In genomic region chr12:100229036-100229635, GRCh38 we compare ENCODE assay signal across 10 cellular contexts. TPM values are rescaled to one million over a fixed set of nuclear protein-coding genes. Genes with fewer than 3 reads are reported as not detected.
DNase-seq lines count a peak whose midpoint lies in the region; ATAC-seq, FAIRE-seq and TF ChIP-seq lines count a peak whose summit lies in the region.
"Had no signal": no experiment of that assay in that cellular context is flagged by ENCODE, and none has a peak within 500 bp of the region (broad histone marks: within the 10 kb centered on the region; RNA-seq: fewer than 3 reads in every experiment).

No MANE protein-coding gene starts in this region.

- TF ChIP-seq POLR2A in HepG2 (IDR thresholded peaks at IDR 0.05; ENCODE audit: insufficient read depth in 1 of 2, low read depth in 2 of 2, low read length in 2 of 2): no peak

- no peaks in the 10 kb centered on the region for H3K4me1 Mint-ChIP-seq in stimulated activated naive B cell treated with anti-CD40 and anti-IgM and Interleukin-4, amounts not matched to agents 10 μg/mL and 1 μg/mL and 100 μg/mL, for 72 hours
- H3K4me1 Mint-ChIP-seq: activated naive CD4-positive, alpha-beta T cell treated with anti-CD3 and anti-CD28 coated beads, Interleukin-2, amount 50 U/mL, for 24 hours had no signal

- no peaks in the 10 kb centered on the region for H3F3A ChIP-seq in smooth muscle cell (ENCODE audit: low read depth)

- FAIRE-seq in HepG2 (lab: Jason Lieb, UNC): peak; percentile 12

- in situ Hi-C loops in astrocyte of the cerebellum (cut with HindIII; ENCODE audit: low sequenced_read_pairs): no loop called here
- in situ Hi-C loops in HepG2 (cut with HindIII; ENCODE audit: extremely low pct_ligation_motif_present, low pct_unique_long_range_greater_than_20kb): no loop called here

- no peaks in the 10 kb centered on the region for H3K9me3 ChIP-seq in HepG2 (ENCODE audit: low read length)
- H3K9me3 ChIP-seq in smooth muscle cell (replicated peaks; ENCODE audit: low read depth): no peaks in the 10 kb centered on the region

- H3K9me3 Mint-ChIP-seq in stimulated activated naive B cell treated with anti-CD40 and anti-IgM and Interleukin-4, amounts not matched to agents 10 μg/mL and 1 μg/mL and 100 μg/mL, for 72 hours: no peaks in the 10 kb centered on the region
- H3K9me3 Mint-ChIP-seq: activated naive CD4-positive, alpha-beta T cell treated with anti-CD3 and anti-CD28 coated beads, Interleukin-2, amount 50 U/mL, for 24 hours had no signal

- no peak overlapping the region for H2AFZ ChIP-seq in HepG2 (ENCODE audit: low read length)
- no peak overlapping the region for H2AFZ ChIP-seq in smooth muscle cell (ENCODE audit: low read depth)

- H3K79me2 ChIP-seq in HepG2 (ENCODE audit: insufficient read depth, low read length): no peaks in the 10 kb centered on the region
- H3K79me2 ChIP-seq in smooth muscle cell (ENCODE audit: low read depth): no peaks in the 10 kb centered on the region

- no peak overlapping the region for H3K27ac ChIP-seq in HepG2 (ENCODE audit: extremely low read length, insufficient read depth, low read length)
- H3K27ac ChIP-seq in smooth muscle cell (ENCODE audit: low read depth): no peak overlapping the region

- intact Hi-C loops in HepG2 (cut with micrococcal nuclease; ENCODE audit: unreplicated experiment): no loop called here

- WGBS in HepG2 (ENCODE audit: low lambda C conversion rate): 92% methylated on average over 5 of the region's 5 CpGs
- WGBS in smooth muscle cell (ENCODE audit: low lambda C conversion rate): 82% methylated on average over 5 of the region's 5 CpGs

- DNase-seq in EL (peak; percentile 14), astrocyte of the cerebellum (ENCODE audit: low read depth) (no peak), HepG2 (ENCODE audit: low spot score) (peak; percentile 28), NCI-H2029 treated with DMSO at 0.1 percent for 48 hours (lab: John Stamatoyannopoulos, UW) (no peak), smooth muscle cell (lab: John Stamatoyannopoulos, UW; ENCODE audit: unreplicated experiment) (no peak)
- no peak for DNase-seq in stimulated activated naive B cell treated with anti-CD40 and anti-IgM and Interleukin-4, amounts not matched to agents 10 μg/mL and 1 μg/mL and 100 μg/mL, for 72 hours
- no peak for DNase-seq in stimulated activated naive CD4-positive, alpha-beta T cell treated with Interleukin-2 at 50 U/mL for 16 hours (lab: John Stamatoyannopoulos, UW)
- DNase-seq: stimulated activated CD4-positive, alpha-beta T cell treated with anti-CD3 and anti-CD28 coated beads, Interleukin-12 subunit alpha, Interleukin-12 subunit beta, amount 100 ng/mL, for 4 hours had no signal

- H3K4me2 ChIP-seq in HepG2 (ENCODE audit: low read depth, low read length): no peak overlapping the region
- no peak overlapping the region for H3K4me2 ChIP-seq in smooth muscle cell

- H3K27ac Mint-ChIP-seq in stimulated activated naive B cell treated with anti-CD40 and anti-IgM and Interleukin-4, amounts not matched to agents 10 μg/mL and 1 μg/mL and 100 μg/mL, for 72 hours: no peak overlapping the region

- H4K20me1 ChIP-seq in HepG2 (ENCODE audit: insufficient read depth, low read length) (no peaks in the 10 kb centered on the region), smooth muscle cell (ENCODE audit: low read depth) (no peaks in the 10 kb centered on the region)

- no TSS peak for BruUV-seq in HepG2 (replicated peaks; lab: Mats Ljungman, UMichigan)

- CTCF ChIA-PET in HepG2 (lab: Yijun Ruan, JAX; ENCODE audit: low intra/inter-chr PET ratio, low total read pairs): no interaction called here

- no peaks in the 10 kb centered on the region for H3K4me1 ChIP-seq in HepG2 (ENCODE audit: insufficient read depth, low read length)
- no peaks in the 10 kb centered on the region for H3K4me1 ChIP-seq in smooth muscle cell (ENCODE audit: low read depth)

- H3K36me3 Mint-ChIP-seq in stimulated activated naive B cell treated with anti-CD40 and anti-IgM and Interleukin-4, amounts not matched to agents 10 μg/mL and 1 μg/mL and 100 μg/mL, for 72 hours: peaks cover 4 to 9% of the 10 kb centered on the region in 2 donors
- H3K36me3 Mint-ChIP-seq: activated naive CD4-positive, alpha-beta T cell treated with anti-CD3 and anti-CD28 coated beads, Interleukin-2, amount 50 U/mL, for 24 hours had no signal

- peak; percentile 86 for ATAC-seq in HepG2
- no peak for ATAC-seq in stimulated activated naive B cell treated with anti-CD40 and anti-IgM and Interleukin-4, amounts not matched to agents 10 μg/mL and 1 μg/mL and 100 μg/mL, for 72 hours (replicated peaks)

- H3K27me3 ChIP-seq in HepG2 (ENCODE audit: control insufficient read depth in 1 of 2, insufficient read depth in 2 of 2, low read length in 2 of 2) (no peaks in the 10 kb centered on the region), smooth muscle cell (ENCODE audit: low read depth) (no peaks in the 10 kb centered on the region)

- H3K4me3 Mint-ChIP-seq in stimulated activated naive B cell treated with anti-CD40 and anti-IgM and Interleukin-4, amounts not matched to agents 10 μg/mL and 1 μg/mL and 100 μg/mL, for 72 hours: no peak overlapping the region
- H3K4me3 Mint-ChIP-seq: activated naive CD4-positive, alpha-beta T cell treated with anti-CD3 and anti-CD28 coated beads, Interleukin-2, amount 50 U/mL, for 24 hours had no signal

- no peak overlapping the region for H3K9ac ChIP-seq in HepG2 (ENCODE audit: insufficient read depth, low read depth, low read length)
- H3K9ac ChIP-seq in smooth muscle cell (ENCODE audit: low read depth): no peak overlapping the region

- POLR2A ChIA-PET in HepG2 (lab: Yijun Ruan, JAX): no interaction called here

- H3K4me3 ChIP-seq in astrocyte of the cerebellum (ENCODE audit: low read depth, low read length): no peak overlapping the region
- H3K4me3 ChIP-seq in HepG2 (replicated peaks in 1 of 3; ENCODE audit: insufficient read depth in 1 of 3, low read depth in 2 of 3, low read length in 3 of 3): no peak overlapping the region
- H3K4me3 ChIP-seq in smooth muscle cell: no peak overlapping the region

- peak; percentile 46 for TF ChIP-seq CTCF in LNCAP (IDR thresholded peaks at IDR 0.05)
- peak; percentile 10 for TF ChIP-seq CTCF in astrocyte of the cerebellum (IDR thresholded peaks at IDR 0.05; ENCODE audit: low read depth, low read length, missing control alignments)
- peak; percentile 54 for TF ChIP-seq CTCF in HepG2 (CRISPR knock-in tag; IDR thresholded peaks at IDR 0.05)
- TF ChIP-seq CTCF in smooth muscle cell (IDR thresholded peaks at IDR 0.05; ENCODE audit: borderline replicate concordance, insufficient read depth, poor library complexity, severe bottlenecking): no peak

- TF ChIP-seq RAD21 in HepG2 (CRISPR knock-in tag; IDR thresholded peaks at IDR 0.05): no peak

- no peak for TF ChIP-seq EP300 in HepG2 (IDR thresholded peaks at IDR 0.05; ENCODE audit: low read depth in 2 of 2, low read length in 2 of 2)
- no peak for TF ChIP-seq EP300 in HepG2 (CRISPR knock-in tag; IDR thresholded peaks at IDR 0.05; ENCODE audit: borderline replicate concordance)

- no peaks in the 10 kb centered on the region for H3K27me3 Mint-ChIP-seq in stimulated activated naive B cell treated with anti-CD40 and anti-IgM and Interleukin-4, amounts not matched to agents 10 μg/mL and 1 μg/mL and 100 μg/mL, for 72 hours
- H3K27me3 Mint-ChIP-seq: activated naive CD4-positive, alpha-beta T cell treated with anti-CD3 and anti-CD28 coated beads, Interleukin-2, amount 50 U/mL, for 24 hours had no signal

- H3K36me3 ChIP-seq in HepG2 (replicated peaks in 1 of 2; ENCODE audit: control insufficient read depth in 1 of 2, insufficient read depth in 2 of 2, low read length in 2 of 2): peaks cover 0 to 9% of the 10 kb centered on the region in 2 experiments; a peak in 3 of 5 replicates
- no peaks in the 10 kb centered on the region for H3K36me3 ChIP-seq in smooth muscle cell (ENCODE audit: low read depth)

RNA-seq across cellular contexts. Expression of gene ACTR6, which starts 28.5 kb away (rescaled TPM):
- 22.4 and 37.8 TPM in 2 replicates for total RNA-seq in HepG2 (2016; rRNA removed; fragmentation: Illumina TruSeq; extraction: Trizol)
- 2.9 and 3.8 TPM in 2 replicates for total RNA-seq in HepG2 (2016; cell fraction: cytosol; rRNA removed; fragmentation: Illumina TruSeq; extraction: Trizol; ENCODE audit: low read depth)
- total RNA-seq in HepG2 (2016; cell fraction: insoluble cytoplasmic fraction; rRNA removed; fragmentation: Illumina TruSeq; extraction: Trizol): 24.5 and 40.5 TPM in 2 replicates
- 4.5 and 7.5 TPM in 2 replicates for total RNA-seq in HepG2 (2016; cell fraction: membrane; rRNA removed; fragmentation: Illumina TruSeq; extraction: Trizol)
- total RNA-seq in HepG2 (2016; cell fraction: nucleus; rRNA removed; fragmentation: Illumina TruSeq; extraction: Trizol): 15.4 and 16.8 TPM in 2 replicates
- polyA plus RNA-seq in HepG2 (2011; rRNA removed): 7.6 and 12.9 TPM in 2 replicates
- polyA plus RNA-seq in HepG2 (2011; cell fraction: cytosol; rRNA removed): 8.2 and 8.8 TPM in 2 replicates
- polyA plus RNA-seq in HepG2 (2011; cell fraction: nucleus; rRNA removed): 7.1 and 8.9 TPM in 2 replicates
- 11.1 and 26.5 TPM in 2 replicates for polyA plus RNA-seq in HepG2 (2012)
- 1.9 and 2.1 TPM in 2 replicates for polyA plus RNA-seq in HepG2 (2016; cell fraction: cytosol; fragmentation: Illumina TruSeq; extraction: Trizol; ENCODE audit: low read depth)
- polyA plus RNA-seq in HepG2 (2016; cell fraction: insoluble cytoplasmic fraction; fragmentation: Illumina TruSeq; extraction: Trizol; ENCODE audit: low read depth): 27.7 and 30.4 TPM in 2 replicates
- 3.2 and 3.7 TPM in 2 replicates for polyA plus RNA-seq in HepG2 (2016; cell fraction: membrane; fragmentation: Illumina TruSeq; extraction: Trizol; ENCODE audit: low read depth)
- polyA plus RNA-seq in HepG2 (2016; cell fraction: nucleus; fragmentation: Illumina TruSeq; extraction: Trizol; ENCODE audit: insufficient read depth, low read depth): 13.9 and 18.1 TPM in 2 replicates
- polyA minus RNA-seq in HepG2 (2011; rRNA and poly(A)+ RNA removed; ENCODE audit: low replicate concordance): 1.8 and 6.6 TPM in 2 replicates
- polyA minus RNA-seq in HepG2 (2011; cell fraction: cytosol; rRNA and poly(A)+ RNA removed): 4.1 and 7.1 TPM in 2 replicates
- 18.9 and 28.3 TPM in 2 replicates for polyA minus RNA-seq in HepG2 (2011; cell fraction: nucleus; rRNA and poly(A)+ RNA removed)
- total RNA-seq in smooth muscle cell: 27.3 and 57.3 TPM in 2 replicates
- polyA plus RNA-seq in smooth muscle cell: 19.7 and 21.7 TPM in 2 replicates

RNA-seq across cellular contexts. Expression of gene DEPDC4, which starts 37.7 kb away (rescaled TPM):
- total RNA-seq in HepG2 (2016; rRNA removed; fragmentation: Illumina TruSeq; extraction: Trizol) (5.7 and 6.6 TPM in 2 replicates), smooth muscle cell (4.1 and 13.5 TPM in 2 replicates)
- total RNA-seq in HepG2 (2016; cell fraction: cytosol; rRNA removed; fragmentation: Illumina TruSeq; extraction: Trizol; ENCODE audit: low read depth): 2.9 and 4.6 TPM in 2 replicates
- 6.5 and 7.4 TPM in 2 replicates for total RNA-seq in HepG2 (2016; cell fraction: insoluble cytoplasmic fraction; rRNA removed; fragmentation: Illumina TruSeq; extraction: Trizol)
- total RNA-seq in HepG2 (2016; cell fraction: membrane; rRNA removed; fragmentation: Illumina TruSeq; extraction: Trizol): 2.8 and 4.0 TPM in 2 replicates
- 6.1 and 8.7 TPM in 2 replicates for total RNA-seq in HepG2 (2016; cell fraction: nucleus; rRNA removed; fragmentation: Illumina TruSeq; extraction: Trizol)
- polyA plus RNA-seq in HepG2 (2011; rRNA removed) (1.5 and 2.2 TPM in 2 replicates), smooth muscle cell (0.49 and 1.2 TPM in 2 replicates)
- polyA plus RNA-seq in HepG2 (2011; cell fraction: cytosol; rRNA removed): 1.7 and 4.9 TPM in 2 replicates
- polyA plus RNA-seq in HepG2 (2011; cell fraction: nucleus; rRNA removed): 1.1 and 1.6 TPM in 2 replicates
- 1.6 and 3.5 TPM in 2 replicates for polyA plus RNA-seq in HepG2 (2012)
- polyA plus RNA-seq in HepG2 (2016; cell fraction: cytosol; fragmentation: Illumina TruSeq; extraction: Trizol; ENCODE audit: low read depth): 1.8 and 2.8 TPM in 2 replicates
- 5.9 and 6.8 TPM in 2 replicates for polyA plus RNA-seq in HepG2 (2016; cell fraction: insoluble cytoplasmic fraction; fragmentation: Illumina TruSeq; extraction: Trizol; ENCODE audit: low read depth)
- polyA plus RNA-seq in HepG2 (2016; cell fraction: membrane; fragmentation: Illumina TruSeq; extraction: Trizol; ENCODE audit: low read depth): 2.6 and 3.5 TPM in 2 replicates
- polyA plus RNA-seq in HepG2 (2016; cell fraction: nucleus; fragmentation: Illumina TruSeq; extraction: Trizol; ENCODE audit: insufficient read depth, low read depth): 1.7 and 7.0 TPM in 2 replicates
- polyA minus RNA-seq in HepG2 (2011; rRNA and poly(A)+ RNA removed; ENCODE audit: low replicate concordance): 0.44 and 1.1 TPM in 2 replicates
- 1.6 and 2.0 TPM in 2 replicates for polyA minus RNA-seq in HepG2 (2011; cell fraction: cytosol; rRNA and poly(A)+ RNA removed)
- 8.1 and 9.9 TPM in 2 replicates for polyA minus RNA-seq in HepG2 (2011; cell fraction: nucleus; rRNA and poly(A)+ RNA removed)

RNA-seq across cellular contexts. Expression of gene SCYL2, which starts 37.8 kb away (rescaled TPM):
- total RNA-seq in HepG2 (2016; rRNA removed; fragmentation: Illumina TruSeq; extraction: Trizol): 28.8 and 41.9 TPM in 2 replicates
- 57.9 and 65.3 TPM in 2 replicates for total RNA-seq in HepG2 (2016; cell fraction: cytosol; rRNA removed; fragmentation: Illumina TruSeq; extraction: Trizol; ENCODE audit: low read depth)
- 26.5 and 42.6 TPM in 2 replicates for total RNA-seq in HepG2 (2016; cell fraction: insoluble cytoplasmic fraction; rRNA removed; fragmentation: Illumina TruSeq; extraction: Trizol)
- total RNA-seq in HepG2 (2016; cell fraction: membrane; rRNA removed; fragmentation: Illumina TruSeq; extraction: Trizol): 20.6 and 24.8 TPM in 2 replicates
- 35.3 and 36.6 TPM in 2 replicates for total RNA-seq in HepG2 (2016; cell fraction: nucleus; rRNA removed; fragmentation: Illumina TruSeq; extraction: Trizol)
- polyA plus RNA-seq in HepG2 (2011; rRNA removed): 9.3 and 11.4 TPM in 2 replicates
- polyA plus RNA-seq in HepG2 (2011; cell fraction: cytosol; rRNA removed): 5.1 and 8.8 TPM in 2 replicates
- polyA plus RNA-seq in HepG2 (2011; cell fraction: nucleus; rRNA removed): 8.6 and 9.3 TPM in 2 replicates
- polyA plus RNA-seq in HepG2 (2012): 15.7 and 16.0 TPM in 2 replicates
- polyA plus RNA-seq in HepG2 (2016; cell fraction: cytosol; fragmentation: Illumina TruSeq; extraction: Trizol; ENCODE audit: low read depth): 1.2 and 1.4 TPM in 2 replicates
- polyA plus RNA-seq in HepG2 (2016; cell fraction: insoluble cytoplasmic fraction; fragmentation: Illumina TruSeq; extraction: Trizol; ENCODE audit: low read depth): 28.2 and 30.7 TPM in 2 replicates
- polyA plus RNA-seq in HepG2 (2016; cell fraction: membrane; fragmentation: Illumina TruSeq; extraction: Trizol; ENCODE audit: low read depth): 4.9 and 5.7 TPM in 2 replicates
- polyA plus RNA-seq in HepG2 (2016; cell fraction: nucleus; fragmentation: Illumina TruSeq; extraction: Trizol; ENCODE audit: insufficient read depth, low read depth): 31.7 and 38.1 TPM in 2 replicates
- polyA minus RNA-seq in HepG2 (2011; rRNA and poly(A)+ RNA removed; ENCODE audit: low replicate concordance): 23.2 and 39.5 TPM in 2 replicates
- 17.8 and 20.7 TPM in 2 replicates for polyA minus RNA-seq in HepG2 (2011; cell fraction: cytosol; rRNA and poly(A)+ RNA removed)
- 35.4 and 53.0 TPM in 2 replicates for polyA minus RNA-seq in HepG2 (2011; cell fraction: nucleus; rRNA and poly(A)+ RNA removed)
- 105 and 123 TPM in 2 replicates for total RNA-seq in smooth muscle cell
- polyA plus RNA-seq in smooth muscle cell: 20.4 and 24.3 TPM in 2 replicates

Comparison
In these comparisons a context has a peak if more than half of its experiments do, and no peak if none do; other contexts are left out.
1. DNase-seq: peak in EL (single experiment) and HepG2 (single experiment); none in astrocyte of the cerebellum (single experiment), stimulated activated naive B cell treated with anti-CD40 and anti-IgM and Interleukin-4, amounts not matched to agents 10 μg/mL and 1 μg/mL and 100 μg/mL, for 72 hours (single experiment), NCI-H2029 treated with DMSO at 0.1 percent for 48 hours (single experiment), stimulated activated naive CD4-positive, alpha-beta T cell treated with Interleukin-2 at 50 U/mL for 16 hours (single experiment) and smooth muscle cell (single experiment).